In genomic region chr6:161031721-161032495, GRCh38 we compare ENCODE assay signal across 13 cellular contexts. TPM values are rescaled to one million over a fixed set of nuclear protein-coding genes. Genes with fewer than 3 reads are reported as not detected.
DNase-seq lines count a peak whose midpoint lies in the region; ATAC-seq, FAIRE-seq and TF ChIP-seq lines count a peak whose summit lies in the region.
"Had no signal": no experiment of that assay in that cellular context is flagged by ENCODE, and none has a peak within 500 bp of the region (broad histone marks: within the 10 kb centered on the region; RNA-seq: fewer than 3 reads in every experiment).

No MANE protein-coding gene starts in this region.

- in situ Hi-C loops in GM12878 (cut with MboI) = no loop called here

- H3K9me3 ChIP-seq in GM12878 (replicated peaks; ENCODE audit: control insufficient read depth, insufficient read depth, low read length) = no peaks in the 10 kb centered on the region
- no peaks in the 10 kb centered on the region for H3K9me3 ChIP-seq in tibial nerve
- H3K9me3 ChIP-seq: sigmoid colon had no signal

- H3K4me1 Mint-ChIP-seq in endothelial cell (ENCODE audit: unreplicated experiment) = peaks cover 7% of the 10 kb centered on the region

- no peak for TF ChIP-seq RAD21 in GM12878 (IDR thresholded peaks at IDR 0.05; ENCODE audit: insufficient read depth, low read depth, low read length)

- H3K27me3 ChIP-seq in GM12878 (replicated peaks in 1 of 2; ENCODE audit: control insufficient read depth in 2 of 2, insufficient read depth in 2 of 2, low read length in 1 of 2) (no peaks in the 10 kb centered on the region), tibial nerve (no peaks in the 10 kb centered on the region)
- H3K27me3 ChIP-seq: sigmoid colon had no signal

- no peak overlapping the region for H2AFZ ChIP-seq in GM12878 (ENCODE audit: control insufficient read depth, low read depth, low read length)

- TF ChIP-seq EP300 in GM12878 (IDR thresholded peaks at IDR 0.05; ENCODE audit: borderline replicate concordance in 1 of 2, control insufficient read depth in 1 of 2, low read depth in 2 of 2, low read length in 2 of 2) (no peak), tibial nerve (IDR thresholded peaks at IDR 0.05) (no peak)

- BruUV-seq in GM12878 (replicated peaks; lab: Mats Ljungman, UMichigan) = no TSS peak

- H3K4me2 ChIP-seq in GM12878 (ENCODE audit: control insufficient read depth, insufficient read depth) = no peak overlapping the region

- no peak for ATAC-seq in GM12878

- TF ChIP-seq CTCF in HFF-Myc (IDR thresholded peaks at IDR 0.05; ENCODE audit: low read depth, low read length, missing control alignments) (no peak), GM12878 (IDR thresholded peaks at IDR 0.05 in 2 of 3, conservative IDR thresholded peaks at IDR 0.05 in 1 of 3; ENCODE audit: control insufficient read depth in 2 of 3, extremely low read depth in 1 of 3, insufficient read depth in 1 of 3, low read depth in 3 of 3, low read length in 3 of 3) (no peak), tibial nerve (IDR thresholded peaks at IDR 0.05) (no peak), endothelial cell (IDR thresholded peaks at IDR 0.05; ENCODE audit: unreplicated experiment) (no peak)

- H3K27ac Mint-ChIP-seq in endothelial cell (ENCODE audit: unreplicated experiment) = no peak overlapping the region
- H3K27ac Mint-ChIP-seq: activated naive CD8-positive, alpha-beta T cell; T-helper 2 cell treated with Interferon-gamma antibody and Interleukin-4, amounts not matched to agents 5 μg/mL and 100 μg/mL, for 36 hours had no signal

- H3K9ac ChIP-seq in GM12878 (ENCODE audit: control insufficient read depth, insufficient read depth, low read length) = no peak overlapping the region

- H3K36me3 ChIP-seq in GM12878 (ENCODE audit: control insufficient read depth in 2 of 2, insufficient read depth in 2 of 2, low read length in 1 of 2) = 0 out of 4 replicates have a peak, but pooled peaks cover 0 to 8% of the 10 kb centered on the region in 2 experiments
- peaks cover 0 to 18% (median 0%) of the 10 kb centered on the region in 3 donors for H3K36me3 ChIP-seq in tibial nerve

- intact Hi-C loops in GM12878 (cut with micrococcal nuclease; ENCODE audit: unreplicated experiment) = no loop called here

- DNase-seq in AG08396 (ENCODE audit: low spot score) = peak; percentile 22
- peak; percentile 17 for DNase-seq in HFF-Myc (ENCODE audit: extremely low read depth, low read depth)
- no peak for DNase-seq in GM12878 (ENCODE audit: low read depth, low spot score)
- no peak for DNase-seq in germinal center (ENCODE audit: low spot score)
- DNase-seq in tibial nerve (ENCODE audit: low spot score in 2 of 2) = no peak
- no peak for DNase-seq in amniotic stem cell (lab: John Stamatoyannopoulos, UW)
- no peak for DNase-seq in endothelial cell (ENCODE audit: low spot score)
- DNase-seq: KBM-7, sigmoid colon had no signal

- H3K4me3 Mint-ChIP-seq in endothelial cell (ENCODE audit: unreplicated experiment) = no peak overlapping the region
- H3K4me3 Mint-ChIP-seq: activated naive CD8-positive, alpha-beta T cell; CD14-positive monocyte; T-helper 2 cell treated with Interferon-gamma antibody and Interleukin-4, amounts not matched to agents 5 μg/mL and 100 μg/mL, for 36 hours had no signal

- H3K9me3 Mint-ChIP-seq in endothelial cell (ENCODE audit: unreplicated experiment) = no peaks in the 10 kb centered on the region
- H3K9me3 Mint-ChIP-seq: CD14-positive monocyte; T-helper 2 cell treated with Interferon-gamma antibody and Interleukin-4, amounts not matched to agents 5 μg/mL and 100 μg/mL, for 36 hours had no signal

- WGBS in GM12878 (ENCODE audit: insufficient coverage, insufficient replicate concordance, low lambda C conversion rate, missing lambda C conversion rate) = 82% methylated on average over 3 of the region's 3 CpGs
- WGBS in tibial nerve, 2 donors = 43 to 49% methylated on average over 3 of the region's 3 CpGs

- POLR2A ChIA-PET in GM12878 (lab: Charles Lee) = no interaction called here

- no peaks in the 10 kb centered on the region for H3K27me3 Mint-ChIP-seq in endothelial cell (ENCODE audit: unreplicated experiment)
- H3K27me3 Mint-ChIP-seq: activated naive CD8-positive, alpha-beta T cell had no signal

- H4K20me1 ChIP-seq in GM12878 (ENCODE audit: control insufficient read depth, insufficient read depth) = no peaks in the 10 kb centered on the region

- H3K27ac ChIP-seq in GM12878 (ENCODE audit: control insufficient read depth, insufficient read depth) (0 out of 2 replicates have a peak overlapping the region, but pooled peaks have one; percentile 14), tibial nerve (peak overlapping the region in 2 of 4 donors; percentile 26 to 38)
- H3K27ac ChIP-seq: sigmoid colon had no signal

- H3K36me3 Mint-ChIP-seq in endothelial cell (ENCODE audit: low read depth, unreplicated experiment) = no peaks in the 10 kb centered on the region

- H3K4me1 ChIP-seq in GM12878 (ENCODE audit: control insufficient read depth, insufficient read depth, low read length) (peaks cover 29% of the 10 kb centered on the region), tibial nerve (peaks cover 0 to 49% (median 8%) of the 10 kb centered on the region in 4 donors)

- SMC1A ChIA-PET in GM12878 (lab: Charles Lee; ENCODE audit: uncharacterized antibody, unreplicated experiment) = interaction anchor here (1.0 to 2.5 kb wide), 3 partner anchors 9 to 39 kb away, joined by 3 to 7 read pairs (median 4); no protein-coding TSS in a partner anchor

- CTCF ChIA-PET in GM12878 (lab: Yijun Ruan, JAX) = interaction anchor here (0.5 to 1.1 kb wide), 3 partner anchors 39 to 65 kb away, joined by 3 to 5 read pairs (median 4); no protein-coding TSS in a partner anchor

- FAIRE-seq in GM12878 (lab: Jason Lieb, UNC) (no peak), islet of Langerhans (lab: Jason Lieb, UNC) (peak; percentile 5)

- H3K4me3 ChIP-seq in HFF-Myc (replicated peaks; ENCODE audit: low read depth, low read length) (no peak overlapping the region), GM12878 (no peak overlapping the region), tibial nerve (no peak overlapping the region)
- H3K4me3 ChIP-seq: sigmoid colon had no signal

- no peak for TF ChIP-seq POLR2A in GM12878 (IDR thresholded peaks at IDR 0.05; ENCODE audit: low read depth, low read length)
- no peak for TF ChIP-seq POLR2A in tibial nerve (IDR thresholded peaks at IDR 0.05)

- H3K79me2 ChIP-seq in GM12878 (ENCODE audit: control insufficient read depth, insufficient read depth, low read length) = peaks cover 49% of the 10 kb centered on the region

- RAD21 ChIA-PET in GM12878 (lab: Charles Lee; ENCODE audit: unreplicated experiment) = interaction anchor here (1.0 kb wide), 1 partner anchor 38 kb away, joined by 3 read pairs; no protein-coding TSS in a partner anchor

TF ChIP-seq in GM12878, 131 proteins besides CTCF, POLR2A, EP300 and RAD21 (continues in another document):
- TF ChIP-seq, protein P1, sequence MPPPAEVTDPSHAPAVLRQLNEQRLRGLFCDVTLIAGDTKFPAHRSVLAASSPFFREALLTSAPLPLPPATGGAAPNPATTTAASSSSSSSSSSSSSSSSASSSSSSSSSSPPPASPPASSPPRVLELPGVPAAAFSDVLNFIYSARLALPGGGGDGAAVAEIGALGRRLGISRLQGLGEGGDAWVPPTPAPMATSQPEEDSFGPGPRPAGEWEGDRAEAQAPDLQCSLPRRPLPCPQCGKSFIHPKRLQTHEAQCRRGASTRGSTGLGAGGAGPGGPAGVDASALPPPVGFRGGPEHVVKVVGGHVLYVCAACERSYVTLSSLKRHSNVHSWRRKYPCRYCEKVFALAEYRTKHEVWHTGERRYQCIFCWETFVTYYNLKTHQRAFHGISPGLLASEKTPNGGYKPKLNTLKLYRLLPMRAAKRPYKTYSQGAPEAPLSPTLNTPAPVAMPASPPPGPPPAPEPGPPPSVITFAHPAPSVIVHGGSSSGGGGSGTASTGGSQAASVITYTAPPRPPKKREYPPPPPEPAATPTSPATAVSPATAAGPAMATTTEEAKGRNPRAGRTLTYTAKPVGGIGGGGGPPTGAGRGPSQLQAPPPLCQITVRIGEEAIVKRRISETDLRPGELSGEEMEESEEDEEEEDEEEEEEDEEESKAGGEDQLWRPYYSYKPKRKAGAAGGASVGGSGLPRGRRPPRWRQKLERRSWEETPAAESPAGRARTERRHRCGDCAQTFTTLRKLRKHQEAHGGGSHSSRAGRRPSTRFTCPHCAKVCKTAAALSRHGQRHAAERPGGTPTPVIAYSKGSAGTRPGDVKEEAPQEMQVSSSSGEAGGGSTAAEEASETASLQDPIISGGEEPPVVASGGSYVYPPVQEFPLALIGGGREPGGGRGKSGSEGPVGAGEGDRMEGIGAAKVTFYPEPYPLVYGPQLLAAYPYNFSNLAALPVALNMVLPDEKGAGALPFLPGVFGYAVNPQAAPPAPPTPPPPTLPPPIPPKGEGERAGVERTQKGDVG (CRISPR knock-in tag; IDR thresholded peaks at IDR 0.05) = no peak

RNA-seq across cellular contexts. Expression of gene MAP3K4, which starts 40.3 kb away (rescaled TPM):
- 154 and 168 TPM in 2 replicates for total RNA-seq in GM12878 (2013; cell fraction: nucleolus; rRNA removed)
- total RNA-seq in GM12878 (2014; rRNA removed) (28.0 and 35.7 TPM in 2 replicates), GM12878 (2014; rRNA removed; fragmentation: Illumina TruSeq; extraction: Trizol) (30.9 and 33.4 TPM in 2 replicates), GM12878 (2021) (42.8 and 44.5 TPM in 2 replicates), tibial nerve (10 to 100 TPM; 42.9 to 63.0 (median 56.0) TPM), endothelial cell (ENCODE audit: unreplicated experiment) (41.2 TPM)
- polyA plus RNA-seq in GM12878 (2011; ENCODE audit: low read depth) = 21.1 TPM
- polyA plus RNA-seq in GM12878 (2011; rRNA removed) (28.3 and 30.3 TPM in 2 replicates), GM12878 (2014; fragmentation: Illumina TruSeq; extraction: Trizol) (26.2 and 31.9 TPM in 2 replicates), GM12878 (2014; fragmentation: Nextera tagmentation; extraction: Ambion mirVana) (10 to 100 TPM; 14.0 to 15.8 TPM), GM12878 (2014; rRNA removed) (20.0 and 24.4 TPM in 2 replicates), GM12878 (2016; fragmentation: Nextera tagmentation; extraction: Ambion mirVana) (10 to 100 TPM; 19.7 to 19.8 TPM)
- polyA plus RNA-seq in GM12878 (2011; cell fraction: cytosol; rRNA removed) = 17.1 and 18.2 TPM in 2 replicates
- 70.7 and 74.8 TPM in 2 replicates for polyA plus RNA-seq in GM12878 (2011; cell fraction: nucleus; rRNA removed)
- 22.7 and 25.9 TPM in 2 replicates for polyA plus RNA-seq in GM12878 (2012)
- polyA minus RNA-seq in GM12878 (2011; rRNA and poly(A)+ RNA removed) = 35.0 and 44.7 TPM in 2 replicates
- 9.2 and 17.6 TPM in 2 replicates for polyA minus RNA-seq in GM12878 (2011; cell fraction: cytosol; rRNA and poly(A)+ RNA removed)
- polyA minus RNA-seq in GM12878 (2011; cell fraction: nucleus; rRNA and poly(A)+ RNA removed) = 53.7 and 88.4 TPM in 2 replicates

Comparison
In these comparisons a context has a peak if more than half of its experiments do, and no peak if none do; other contexts are left out.
1. DNase-seq: peak in AG08396 (single experiment) and HFF-Myc (single experiment); none in GM12878 (single experiment), germinal center (single experiment), tibial nerve (0 of 2), amniotic stem cell (single experiment) and endothelial cell (single experiment).